Comparison of ENCODE assay signal across 1 cellular context in genomic region chr2:44171018-44171417, GRCh38.
TF ChIP-seq lines count a peak whose summit lies in the region.

No MANE protein-coding gene starts in this region.

TF ChIP-seq in GM12878, 131 proteins besides CTCF, POLR2A, EP300 and RAD21 (continued from another document):
- TF ChIP-seq IRF3 (IDR thresholded peaks at IDR 0.05) (no peak), TCF7 (IDR thresholded peaks at IDR 0.05; ENCODE audit: borderline replicate concordance) (no peak)
TF ChIP-seq in GM12878: peak in this region for 0.
